Comparison of ENCODE assay signal across 7 cellular contexts in genomic region chr22:50276143-50276542, GRCh38. TPM values are rescaled to one million over a fixed set of nuclear protein-coding genes. Genes with fewer than 3 reads are reported as not detected.
DNase-seq lines count a peak whose midpoint lies in the region; ATAC-seq and TF ChIP-seq lines count a peak whose summit lies in the region.

No MANE protein-coding gene starts in this region.

- H3K36me3 Mint-ChIP-seq in immature natural killer cell = no peaks in the 10 kb centered on the region

- ATAC-seq in GM21381 (IDR thresholded peaks at IDR 0.05; ENCODE audit: unreplicated experiment) (peak; percentile 58), body of pancreas (peak; percentile 54)

- peak; percentile 84 for TF ChIP-seq CTCF in GM06990 (IDR thresholded peaks at IDR 0.05; ENCODE audit: insufficient read depth, low read length, poor library complexity, severe bottlenecking)
- peak in 6 of 7 experiments; percentile 12 to 34 (median 19) for TF ChIP-seq CTCF in body of pancreas (IDR thresholded peaks at IDR 0.05)

- H3K4me3 ChIP-seq in GM06990 (replicated peaks; ENCODE audit: low read depth, low read length) (no peak overlapping the region), body of pancreas (no peak overlapping the region)

- H3K4me1 ChIP-seq in body of pancreas = peaks cover 12% of the 10 kb centered on the region

- no peaks in the 10 kb centered on the region for H3K9me3 Mint-ChIP-seq in immature natural killer cell

- no peaks in the 10 kb centered on the region for H3K27me3 ChIP-seq in GM06990 (replicated peaks; ENCODE audit: control insufficient read depth, insufficient read depth, low read length)
- H3K27me3 ChIP-seq in body of pancreas = no peaks in the 10 kb centered on the region

- H3K27ac ChIP-seq in body of pancreas = peak overlapping the region in 2 of 4 donors; percentile 46 to 52

- no peak for TF ChIP-seq POLR2A in body of pancreas (IDR thresholded peaks at IDR 0.05)

- H3K4me1 Mint-ChIP-seq in immature natural killer cell = peaks cover 0 to 6% of the 10 kb centered on the region in 2 donors

- peaks cover 1 to 10% (median 5%) of the 10 kb centered on the region in 3 donors for H3K27me3 Mint-ChIP-seq in immature natural killer cell (ENCODE audit: low read depth in 3 of 3)

- 68 to 78% methylated on average over 18 to 22 of the region's 25 CpGs for WGBS in body of pancreas, 2 donors

- intact Hi-C loops in body of pancreas (cut with DNase I) = no loop called here

- no peak overlapping the region for H3K27ac Mint-ChIP-seq in immature natural killer cell

- H3K36me3 ChIP-seq in GM06990 (ENCODE audit: control insufficient read depth, insufficient read depth, low read length) = peaks cover 39% of the 10 kb centered on the region
- peaks cover 10 to 25% of the 10 kb centered on the region in 2 donors for H3K36me3 ChIP-seq in body of pancreas (replicated peaks in 1 of 2; ENCODE audit: insufficient read depth in 1 of 2, low read depth in 2 of 2)

- DNase-seq in GM06990 (ENCODE audit: extremely low read depth, insufficient read length) = peak; percentile 85
- DNase-seq in NOMO-1 treated with DMSO at 0.1 percent for 48 hours (lab: John Stamatoyannopoulos, UW; ENCODE audit: unreplicated experiment) = peak; percentile 19
- peak; percentile 50 to 59 (median 56) for DNase-seq in body of pancreas
- peak; percentile 38 to 54 (median 43) for DNase-seq in immature natural killer cell
- peak; percentile 79 for DNase-seq in stimulated activated CD8-positive, alpha-beta memory T cell treated with anti-CD3 and anti-CD28 coated beads, Interleukin-4, amount 100 ng/mL, for 48 hours
- DNase-seq in DMS114 treated with DMSO at 0.1 percent for 48 hours (lab: John Stamatoyannopoulos, UW; ENCODE audit: unreplicated experiment) = no peak

- H3K4me3 Mint-ChIP-seq in immature natural killer cell = no peak overlapping the region

- no peaks in the 10 kb centered on the region for H3K9me3 ChIP-seq in body of pancreas

RNA-seq across cellular contexts. Expression of gene MAPK11, which starts 6.0 kb away (rescaled TPM):
- 1 to 10 TPM; 3.0 to 3.6 TPM for total RNA-seq in body of pancreas
- under 1 TPM in 2 of 3 donors, not detected in 1; 0.12 to 0.22 TPM for polyA plus RNA-seq in immature natural killer cell

RNA-seq across cellular contexts. Expression of gene MAPK12, which starts 14.7 kb away (rescaled TPM):
- total RNA-seq in body of pancreas = 1 to 10 TPM; 3.9 to 4.6 TPM
- under 1 TPM in 2 of 3 donors, not detected in 1; 0.13 to 0.31 TPM for polyA plus RNA-seq in immature natural killer cell

RNA-seq across cellular contexts. Expression of gene HDAC10, which starts 25.1 kb away (rescaled TPM):
- 100 to 1,000 TPM in 1 of 2 donors, 10 to 100 TPM in 1; 31.9 to 128 TPM for total RNA-seq in body of pancreas
- polyA plus RNA-seq in immature natural killer cell = 10 to 100 TPM in 2 of 3 donors, 1 to 10 TPM in 1; 10.0 to 13.4 (median 11.2) TPM

RNA-seq across cellular contexts. Expression of gene PLXNB2, which starts 31.3 kb away (rescaled TPM):
- total RNA-seq in body of pancreas = 100 to 1,000 TPM; 113 to 140 TPM
- polyA plus RNA-seq in immature natural killer cell = 1 to 10 TPM in 2 of 3 donors, not detected in 1; 1.1 to 1.6 TPM

RNA-seq across cellular contexts. Expression of gene TUBGCP6, which starts 31.3 kb away (rescaled TPM):
- 100 to 1,000 TPM in 1 of 2 donors, 10 to 100 TPM in 1; 61.2 to 121 TPM for total RNA-seq in body of pancreas
- 10 to 100 TPM in 2 of 3 donors, 1 to 10 TPM in 1; 5.2 to 18.0 (median 12.4) TPM for polyA plus RNA-seq in immature natural killer cell
